ENCODE assay signal across 2 cellular contexts in the genomic region with DNA sequence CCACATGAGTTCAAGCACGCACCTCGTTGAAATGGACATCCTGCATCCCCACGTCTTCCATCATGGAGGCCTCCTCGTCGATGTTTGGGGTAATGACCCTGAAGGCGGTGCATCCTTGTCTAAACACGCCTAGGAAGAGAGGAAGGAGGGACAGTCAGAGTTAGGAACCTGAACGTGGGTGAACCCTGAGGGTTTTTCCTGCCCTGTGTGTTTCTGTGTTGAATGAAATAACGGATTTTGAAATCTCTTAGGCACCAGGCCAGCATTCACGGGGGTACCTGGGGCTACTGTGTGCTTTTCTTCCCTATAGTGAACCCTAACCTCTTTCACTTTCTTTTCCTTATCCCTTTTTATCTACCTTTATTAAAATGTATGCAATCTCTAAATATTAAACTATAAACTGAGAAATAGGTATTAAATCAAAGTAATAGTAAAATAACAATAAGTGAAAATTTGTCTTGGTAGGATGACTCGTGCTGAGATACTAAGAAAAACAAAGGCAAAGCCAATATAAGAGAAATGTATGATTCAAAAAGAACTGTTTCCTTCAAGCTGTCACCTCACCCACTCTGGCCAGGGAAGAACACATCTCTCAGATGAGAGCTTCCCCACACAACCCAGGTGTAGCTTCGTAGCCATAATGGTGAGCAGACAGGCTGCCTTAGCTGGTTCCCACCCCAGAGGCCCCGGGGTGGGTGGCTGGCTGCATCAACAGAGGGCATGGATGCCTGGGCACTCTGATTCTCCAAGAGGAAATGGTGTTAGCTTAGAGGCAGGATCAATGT.
TF ChIP-seq lines count a peak whose summit lies in the region.

No MANE protein-coding gene starts in this region.

TF ChIP-seq in liver, 16 proteins besides CTCF, POLR2A, EP300 and RAD21:
- no peak for TF ChIP-seq REST (IDR thresholded peaks at IDR 0.05)
- peak; percentile 83 to 94 for TF ChIP-seq RXRA (IDR thresholded peaks at IDR 0.05)
- no peak for TF ChIP-seq NR2F2 (IDR thresholded peaks at IDR 0.05)
- TF ChIP-seq, protein P1, sequence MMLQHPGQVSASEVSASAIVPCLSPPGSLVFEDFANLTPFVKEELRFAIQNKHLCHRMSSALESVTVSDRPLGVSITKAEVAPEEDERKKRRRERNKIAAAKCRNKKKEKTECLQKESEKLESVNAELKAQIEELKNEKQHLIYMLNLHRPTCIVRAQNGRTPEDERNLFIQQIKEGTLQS (IDR thresholded peaks at IDR 0.05): peak; percentile 15
- TF ChIP-seq FOXA1 (IDR thresholded peaks at IDR 0.05): no peak
- TF ChIP-seq TAF1 (conservative IDR thresholded peaks at IDR 0.05): no peak
- no peak for TF ChIP-seq ZBTB33 (IDR thresholded peaks at IDR 0.05)
- TF ChIP-seq, protein P2, sequence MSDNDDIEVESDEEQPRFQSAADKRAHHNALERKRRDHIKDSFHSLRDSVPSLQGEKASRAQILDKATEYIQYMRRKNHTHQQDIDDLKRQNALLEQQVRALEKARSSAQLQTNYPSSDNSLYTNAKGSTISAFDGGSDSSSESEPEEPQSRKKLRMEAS (IDR thresholded peaks at IDR 0.05): peak; percentile 45
- TF ChIP-seq YY1 (IDR thresholded peaks at IDR 0.05): no peak
- no peak for TF ChIP-seq FOXA2 (IDR thresholded peaks at IDR 0.05)
- peak; percentile 72 for TF ChIP-seq SP1 (IDR thresholded peaks at IDR 0.05)
- TF ChIP-seq HNF4A (conservative IDR thresholded peaks at IDR 0.05): peak; percentile 63 to 69
- TF ChIP-seq JUND (IDR thresholded peaks at IDR 0.05): peak in 1 of 2 donors; percentile 27
- TF ChIP-seq EGR1 (IDR thresholded peaks at IDR 0.05; ENCODE audit: low read depth in 2 of 2): no peak
- TF ChIP-seq GABPA (IDR thresholded peaks at IDR 0.05 in 1 of 2, conservative IDR thresholded peaks at IDR 0.05 in 1 of 2): no peak
- no peak for TF ChIP-seq HNF4G (IDR thresholded peaks at IDR 0.05)

TF ChIP-seq in HepG2, 621 proteins besides CTCF, POLR2A, EP300 and RAD21:
- TF ChIP-seq, protein P3, sequence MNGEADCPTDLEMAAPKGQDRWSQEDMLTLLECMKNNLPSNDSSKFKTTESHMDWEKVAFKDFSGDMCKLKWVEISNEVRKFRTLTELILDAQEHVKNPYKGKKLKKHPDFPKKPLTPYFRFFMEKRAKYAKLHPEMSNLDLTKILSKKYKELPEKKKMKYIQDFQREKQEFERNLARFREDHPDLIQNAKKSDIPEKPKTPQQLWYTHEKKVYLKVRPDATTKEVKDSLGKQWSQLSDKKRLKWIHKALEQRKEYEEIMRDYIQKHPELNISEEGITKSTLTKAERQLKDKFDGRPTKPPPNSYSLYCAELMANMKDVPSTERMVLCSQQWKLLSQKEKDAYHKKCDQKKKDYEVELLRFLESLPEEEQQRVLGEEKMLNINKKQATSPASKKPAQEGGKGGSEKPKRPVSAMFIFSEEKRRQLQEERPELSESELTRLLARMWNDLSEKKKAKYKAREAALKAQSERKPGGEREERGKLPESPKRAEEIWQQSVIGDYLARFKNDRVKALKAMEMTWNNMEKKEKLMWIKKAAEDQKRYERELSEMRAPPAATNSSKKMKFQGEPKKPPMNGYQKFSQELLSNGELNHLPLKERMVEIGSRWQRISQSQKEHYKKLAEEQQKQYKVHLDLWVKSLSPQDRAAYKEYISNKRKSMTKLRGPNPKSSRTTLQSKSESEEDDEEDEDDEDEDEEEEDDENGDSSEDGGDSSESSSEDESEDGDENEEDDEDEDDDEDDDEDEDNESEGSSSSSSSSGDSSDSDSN (CRISPR knock-in tag; IDR thresholded peaks at IDR 0.05): no peak
- no peak for TF ChIP-seq ZNF251 (CRISPR knock-in tag; IDR thresholded peaks at IDR 0.05)
- no peak for TF ChIP-seq CHD4 (IDR thresholded peaks at IDR 0.05; ENCODE audit: borderline replicate concordance, low read length)
- TF ChIP-seq ARNT2 (CRISPR knock-in tag; IDR thresholded peaks at IDR 0.05; ENCODE audit: low read depth): no peak
- TF ChIP-seq ZNF605 (CRISPR knock-in tag; IDR thresholded peaks at IDR 0.05): no peak
- TF ChIP-seq, protein P4, sequence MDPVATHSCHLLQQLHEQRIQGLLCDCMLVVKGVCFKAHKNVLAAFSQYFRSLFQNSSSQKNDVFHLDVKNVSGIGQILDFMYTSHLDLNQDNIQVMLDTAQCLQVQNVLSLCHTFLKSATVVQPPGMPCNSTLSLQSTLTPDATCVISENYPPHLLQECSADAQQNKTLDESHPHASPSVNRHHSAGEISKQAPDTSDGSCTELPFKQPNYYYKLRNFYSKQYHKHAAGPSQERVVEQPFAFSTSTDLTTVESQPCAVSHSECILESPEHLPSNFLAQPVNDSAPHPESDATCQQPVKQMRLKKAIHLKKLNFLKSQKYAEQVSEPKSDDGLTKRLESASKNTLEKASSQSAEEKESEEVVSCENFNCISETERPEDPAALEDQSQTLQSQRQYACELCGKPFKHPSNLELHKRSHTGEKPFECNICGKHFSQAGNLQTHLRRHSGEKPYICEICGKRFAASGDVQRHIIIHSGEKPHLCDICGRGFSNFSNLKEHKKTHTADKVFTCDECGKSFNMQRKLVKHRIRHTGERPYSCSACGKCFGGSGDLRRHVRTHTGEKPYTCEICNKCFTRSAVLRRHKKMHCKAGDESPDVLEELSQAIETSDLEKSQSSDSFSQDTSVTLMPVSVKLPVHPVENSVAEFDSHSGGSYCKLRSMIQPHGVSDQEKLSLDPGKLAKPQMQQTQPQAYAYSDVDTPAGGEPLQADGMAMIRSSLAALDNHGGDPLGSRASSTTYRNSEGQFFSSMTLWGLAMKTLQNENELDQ (CRISPR knock-in tag; IDR thresholded peaks at IDR 0.05; ENCODE audit: borderline replicate concordance): no peak
- TF ChIP-seq KLF11 (CRISPR knock-in tag; IDR thresholded peaks at IDR 0.05): no peak
- TF ChIP-seq ZNF143 (CRISPR knock-in tag; IDR thresholded peaks at IDR 0.05): no peak
- TF ChIP-seq, protein P5, sequence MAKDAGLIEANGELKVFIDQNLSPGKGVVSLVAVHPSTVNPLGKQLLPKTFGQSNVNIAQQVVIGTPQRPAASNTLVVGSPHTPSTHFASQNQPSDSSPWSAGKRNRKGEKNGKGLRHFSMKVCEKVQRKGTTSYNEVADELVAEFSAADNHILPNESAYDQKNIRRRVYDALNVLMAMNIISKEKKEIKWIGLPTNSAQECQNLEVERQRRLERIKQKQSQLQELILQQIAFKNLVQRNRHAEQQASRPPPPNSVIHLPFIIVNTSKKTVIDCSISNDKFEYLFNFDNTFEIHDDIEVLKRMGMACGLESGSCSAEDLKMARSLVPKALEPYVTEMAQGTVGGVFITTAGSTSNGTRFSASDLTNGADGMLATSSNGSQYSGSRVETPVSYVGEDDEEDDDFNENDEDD (CRISPR knock-in tag; IDR thresholded peaks at IDR 0.05; ENCODE audit: borderline replicate concordance): no peak
- no peak for TF ChIP-seq THAP7 (CRISPR knock-in tag; IDR thresholded peaks at IDR 0.05)
- TF ChIP-seq FOXO1 (CRISPR knock-in tag; IDR thresholded peaks at IDR 0.05): no peak
- TF ChIP-seq ZNF589 (CRISPR knock-in tag; conservative IDR thresholded peaks at IDR 0.05): no peak
- TF ChIP-seq SETDB1 (CRISPR knock-in tag; IDR thresholded peaks at IDR 0.05; ENCODE audit: borderline replicate concordance): no peak
- no peak for TF ChIP-seq ZNF280D (CRISPR knock-in tag; IDR thresholded peaks at IDR 0.05)
- TF ChIP-seq IKZF4 (CRISPR knock-in tag; IDR thresholded peaks at IDR 0.05; ENCODE audit: borderline replicate concordance, low read depth, not compliant biosample characterization): no peak
- TF ChIP-seq ZKSCAN5 (CRISPR knock-in tag; IDR thresholded peaks at IDR 0.05): no peak
- TF ChIP-seq STAT5B (CRISPR knock-in tag; IDR thresholded peaks at IDR 0.05): no peak
- TF ChIP-seq, protein P6, sequence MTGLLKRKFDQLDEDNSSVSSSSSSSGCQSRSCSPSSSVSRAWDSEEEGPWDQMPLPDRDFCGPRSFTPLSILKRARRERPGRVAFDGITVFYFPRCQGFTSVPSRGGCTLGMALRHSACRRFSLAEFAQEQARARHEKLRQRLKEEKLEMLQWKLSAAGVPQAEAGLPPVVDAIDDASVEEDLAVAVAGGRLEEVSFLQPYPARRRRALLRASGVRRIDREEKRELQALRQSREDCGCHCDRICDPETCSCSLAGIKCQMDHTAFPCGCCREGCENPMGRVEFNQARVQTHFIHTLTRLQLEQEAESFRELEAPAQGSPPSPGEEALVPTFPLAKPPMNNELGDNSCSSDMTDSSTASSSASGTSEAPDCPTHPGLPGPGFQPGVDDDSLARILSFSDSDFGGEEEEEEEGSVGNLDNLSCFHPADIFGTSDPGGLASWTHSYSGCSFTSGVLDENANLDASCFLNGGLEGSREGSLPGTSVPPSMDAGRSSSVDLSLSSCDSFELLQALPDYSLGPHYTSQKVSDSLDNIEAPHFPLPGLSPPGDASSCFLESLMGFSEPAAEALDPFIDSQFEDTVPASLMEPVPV (CRISPR knock-in tag; IDR thresholded peaks at IDR 0.05): no peak
